Comparison of ENCODE assay signal across 1 cellular context in the genomic region with DNA sequence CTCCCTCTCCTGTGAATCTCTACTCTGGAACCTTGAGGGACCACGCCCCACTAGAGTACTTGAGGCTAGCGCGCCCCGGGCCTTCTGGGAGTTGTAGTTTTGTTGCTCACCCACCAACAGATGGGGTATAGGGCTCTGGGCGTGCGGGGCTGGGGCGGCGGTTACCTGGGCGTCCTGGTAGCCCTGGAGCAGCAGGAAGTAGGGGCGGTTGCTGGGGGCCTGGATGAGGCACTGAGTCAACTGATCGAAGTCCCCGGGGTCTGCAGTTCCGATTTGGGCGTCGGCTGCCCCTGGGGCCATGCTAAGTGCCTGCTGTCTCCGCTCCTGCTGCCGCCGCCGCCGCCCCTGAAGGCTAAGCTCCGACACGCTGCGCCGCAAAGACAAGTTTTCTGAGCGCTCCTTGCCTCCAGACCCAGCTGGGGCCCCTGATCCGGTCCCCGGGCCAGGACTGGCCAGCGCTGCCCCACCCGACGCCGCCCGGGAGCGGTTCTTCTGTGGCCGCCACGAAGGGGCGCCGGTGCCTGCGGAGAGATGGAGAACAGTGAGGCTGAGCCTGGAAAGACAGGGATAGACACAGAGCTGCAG.
TF ChIP-seq lines count a peak whose summit lies in the region.

No MANE protein-coding gene starts in this region.

TF ChIP-seq in WTC11, 78 proteins besides CTCF, POLR2A, EP300 and RAD21 (continues in another document):
- TF ChIP-seq, protein P1, sequence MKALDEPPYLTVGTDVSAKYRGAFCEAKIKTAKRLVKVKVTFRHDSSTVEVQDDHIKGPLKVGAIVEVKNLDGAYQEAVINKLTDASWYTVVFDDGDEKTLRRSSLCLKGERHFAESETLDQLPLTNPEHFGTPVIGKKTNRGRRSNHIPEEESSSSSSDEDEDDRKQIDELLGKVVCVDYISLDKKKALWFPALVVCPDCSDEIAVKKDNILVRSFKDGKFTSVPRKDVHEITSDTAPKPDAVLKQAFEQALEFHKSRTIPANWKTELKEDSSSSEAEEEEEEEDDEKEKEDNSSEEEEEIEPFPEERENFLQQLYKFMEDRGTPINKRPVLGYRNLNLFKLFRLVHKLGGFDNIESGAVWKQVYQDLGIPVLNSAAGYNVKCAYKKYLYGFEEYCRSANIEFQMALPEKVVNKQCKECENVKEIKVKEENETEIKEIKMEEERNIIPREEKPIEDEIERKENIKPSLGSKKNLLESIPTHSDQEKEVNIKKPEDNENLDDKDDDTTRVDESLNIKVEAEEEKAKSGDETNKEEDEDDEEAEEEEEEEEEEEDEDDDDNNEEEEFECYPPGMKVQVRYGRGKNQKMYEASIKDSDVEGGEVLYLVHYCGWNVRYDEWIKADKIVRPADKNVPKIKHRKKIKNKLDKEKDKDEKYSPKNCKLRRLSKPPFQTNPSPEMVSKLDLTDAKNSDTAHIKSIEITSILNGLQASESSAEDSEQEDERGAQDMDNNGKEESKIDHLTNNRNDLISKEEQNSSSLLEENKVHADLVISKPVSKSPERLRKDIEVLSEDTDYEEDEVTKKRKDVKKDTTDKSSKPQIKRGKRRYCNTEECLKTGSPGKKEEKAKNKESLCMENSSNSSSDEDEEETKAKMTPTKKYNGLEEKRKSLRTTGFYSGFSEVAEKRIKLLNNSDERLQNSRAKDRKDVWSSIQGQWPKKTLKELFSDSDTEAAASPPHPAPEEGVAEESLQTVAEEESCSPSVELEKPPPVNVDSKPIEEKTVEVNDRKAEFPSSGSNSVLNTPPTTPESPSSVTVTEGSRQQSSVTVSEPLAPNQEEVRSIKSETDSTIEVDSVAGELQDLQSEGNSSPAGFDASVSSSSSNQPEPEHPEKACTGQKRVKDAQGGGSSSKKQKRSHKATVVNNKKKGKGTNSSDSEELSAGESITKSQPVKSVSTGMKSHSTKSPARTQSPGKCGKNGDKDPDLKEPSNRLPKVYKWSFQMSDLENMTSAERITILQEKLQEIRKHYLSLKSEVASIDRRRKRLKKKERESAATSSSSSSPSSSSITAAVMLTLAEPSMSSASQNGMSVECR (CRISPR knock-in tag; IDR thresholded peaks at IDR 0.05; ENCODE audit: borderline replicate concordance), result no peak
- TF ChIP-seq, protein P2, sequence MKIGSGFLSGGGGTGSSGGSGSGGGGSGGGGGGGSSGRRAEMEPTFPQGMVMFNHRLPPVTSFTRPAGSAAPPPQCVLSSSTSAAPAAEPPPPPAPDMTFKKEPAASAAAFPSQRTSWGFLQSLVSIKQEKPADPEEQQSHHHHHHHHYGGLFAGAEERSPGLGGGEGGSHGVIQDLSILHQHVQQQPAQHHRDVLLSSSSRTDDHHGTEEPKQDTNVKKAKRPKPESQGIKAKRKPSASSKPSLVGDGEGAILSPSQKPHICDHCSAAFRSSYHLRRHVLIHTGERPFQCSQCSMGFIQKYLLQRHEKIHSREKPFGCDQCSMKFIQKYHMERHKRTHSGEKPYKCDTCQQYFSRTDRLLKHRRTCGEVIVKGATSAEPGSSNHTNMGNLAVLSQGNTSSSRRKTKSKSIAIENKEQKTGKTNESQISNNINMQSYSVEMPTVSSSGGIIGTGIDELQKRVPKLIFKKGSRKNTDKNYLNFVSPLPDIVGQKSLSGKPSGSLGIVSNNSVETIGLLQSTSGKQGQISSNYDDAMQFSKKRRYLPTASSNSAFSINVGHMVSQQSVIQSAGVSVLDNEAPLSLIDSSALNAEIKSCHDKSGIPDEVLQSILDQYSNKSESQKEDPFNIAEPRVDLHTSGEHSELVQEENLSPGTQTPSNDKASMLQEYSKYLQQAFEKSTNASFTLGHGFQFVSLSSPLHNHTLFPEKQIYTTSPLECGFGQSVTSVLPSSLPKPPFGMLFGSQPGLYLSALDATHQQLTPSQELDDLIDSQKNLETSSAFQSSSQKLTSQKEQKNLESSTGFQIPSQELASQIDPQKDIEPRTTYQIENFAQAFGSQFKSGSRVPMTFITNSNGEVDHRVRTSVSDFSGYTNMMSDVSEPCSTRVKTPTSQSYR (CRISPR knock-in tag; IDR thresholded peaks at IDR 0.05), result no peak
- TF ChIP-seq ZNF138 (CRISPR knock-in tag; conservative IDR thresholded peaks at IDR 0.05) (no peak), CBFB (CRISPR knock-in tag; IDR thresholded peaks at IDR 0.05; ENCODE audit: low read depth) (no peak), NFE2L1 (CRISPR knock-in tag; IDR thresholded peaks at IDR 0.05) (0 out of 2 replicates have a peak, but pooled peaks have one; percentile 39), NR3C1 (CRISPR knock-in tag; conservative IDR thresholded peaks at IDR 0.05; ENCODE audit: low read depth) (no peak), TP53 (CRISPR knock-in tag; IDR thresholded peaks at IDR 0.05) (no peak), EMX1 (CRISPR knock-in tag; IDR thresholded peaks at IDR 0.05) (no peak), CREB1 (CRISPR knock-in tag; IDR thresholded peaks at IDR 0.05) (no peak), STAT6 (CRISPR knock-in tag; conservative IDR thresholded peaks at IDR 0.05; ENCODE audit: low read depth) (no peak), RORB (CRISPR knock-in tag; IDR thresholded peaks at IDR 0.05) (no peak), OVOL2 (CRISPR knock-in tag; IDR thresholded peaks at IDR 0.05; ENCODE audit: borderline replicate concordance) (no peak), NR2C2 (CRISPR knock-in tag; IDR thresholded peaks at IDR 0.05) (no peak), NFYB (CRISPR knock-in tag; conservative IDR thresholded peaks at IDR 0.05; ENCODE audit: low read depth) (no peak), TEAD4 (CRISPR knock-in tag; IDR thresholded peaks at IDR 0.05) (no peak), GRHL2 (CRISPR knock-in tag; IDR thresholded peaks at IDR 0.05; ENCODE audit: insufficient replicate concordance, severe bottlenecking) (no peak), NFATC4 (CRISPR knock-in tag; IDR thresholded peaks at IDR 0.05) (no peak), ZNF317 (CRISPR knock-in tag; IDR thresholded peaks at IDR 0.05; ENCODE audit: borderline replicate concordance, low read depth) (no peak), SP1 (CRISPR knock-in tag; conservative IDR thresholded peaks at IDR 0.05) (peak; percentile 63), ZNF532 (CRISPR knock-in tag; IDR thresholded peaks at IDR 0.05; ENCODE audit: borderline replicate concordance) (no peak), IRF2 (CRISPR knock-in tag; IDR thresholded peaks at IDR 0.05; ENCODE audit: borderline replicate concordance, low read depth) (no peak), ELF4 (CRISPR knock-in tag; IDR thresholded peaks at IDR 0.05; ENCODE audit: low read depth) (no peak), ERG (CRISPR knock-in tag; IDR thresholded peaks at IDR 0.05) (no peak), MYBL2 (CRISPR knock-in tag; IDR thresholded peaks at IDR 0.05) (0 out of 2 replicates have a peak, but pooled peaks have one; percentile 33), JUN (CRISPR knock-in tag; IDR thresholded peaks at IDR 0.05) (no peak)
- TF ChIP-seq, protein P3, sequence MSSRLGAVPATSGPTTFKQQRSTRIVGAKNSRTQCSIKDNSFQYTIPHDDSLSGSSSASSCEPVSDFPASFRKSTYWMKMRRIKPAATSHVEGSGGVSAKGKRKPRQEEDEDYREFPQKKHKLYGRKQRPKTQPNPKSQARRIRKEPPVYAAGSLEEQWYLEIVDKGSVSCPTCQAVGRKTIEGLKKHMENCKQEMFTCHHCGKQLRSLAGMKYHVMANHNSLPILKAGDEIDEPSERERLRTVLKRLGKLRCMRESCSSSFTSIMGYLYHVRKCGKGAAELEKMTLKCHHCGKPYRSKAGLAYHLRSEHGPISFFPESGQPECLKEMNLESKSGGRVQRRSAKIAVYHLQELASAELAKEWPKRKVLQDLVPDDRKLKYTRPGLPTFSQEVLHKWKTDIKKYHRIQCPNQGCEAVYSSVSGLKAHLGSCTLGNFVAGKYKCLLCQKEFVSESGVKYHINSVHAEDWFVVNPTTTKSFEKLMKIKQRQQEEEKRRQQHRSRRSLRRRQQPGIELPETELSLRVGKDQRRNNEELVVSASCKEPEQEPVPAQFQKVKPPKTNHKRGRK (CRISPR knock-in tag; IDR thresholded peaks at IDR 0.05; ENCODE audit: borderline replicate concordance), result no peak
- TF ChIP-seq, protein P4, sequence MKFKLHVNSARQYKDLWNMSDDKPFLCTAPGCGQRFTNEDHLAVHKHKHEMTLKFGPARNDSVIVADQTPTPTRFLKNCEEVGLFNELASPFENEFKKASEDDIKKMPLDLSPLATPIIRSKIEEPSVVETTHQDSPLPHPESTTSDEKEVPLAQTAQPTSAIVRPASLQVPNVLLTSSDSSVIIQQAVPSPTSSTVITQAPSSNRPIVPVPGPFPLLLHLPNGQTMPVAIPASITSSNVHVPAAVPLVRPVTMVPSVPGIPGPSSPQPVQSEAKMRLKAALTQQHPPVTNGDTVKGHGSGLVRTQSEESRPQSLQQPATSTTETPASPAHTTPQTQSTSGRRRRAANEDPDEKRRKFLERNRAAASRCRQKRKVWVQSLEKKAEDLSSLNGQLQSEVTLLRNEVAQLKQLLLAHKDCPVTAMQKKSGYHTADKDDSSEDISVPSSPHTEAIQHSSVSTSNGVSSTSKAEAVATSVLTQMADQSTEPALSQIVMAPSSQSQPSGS (CRISPR knock-in tag; IDR thresholded peaks at IDR 0.05; ENCODE audit: borderline replicate concordance, low read depth), result no peak
- TF ChIP-seq, protein P5, sequence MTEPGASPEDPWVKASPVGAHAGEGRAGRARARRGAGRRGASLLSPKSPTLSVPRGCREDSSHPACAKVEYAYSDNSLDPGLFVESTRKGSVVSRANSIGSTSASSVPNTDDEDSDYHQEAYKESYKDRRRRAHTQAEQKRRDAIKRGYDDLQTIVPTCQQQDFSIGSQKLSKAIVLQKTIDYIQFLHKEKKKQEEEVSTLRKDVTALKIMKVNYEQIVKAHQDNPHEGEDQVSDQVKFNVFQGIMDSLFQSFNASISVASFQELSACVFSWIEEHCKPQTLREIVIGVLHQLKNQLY (CRISPR knock-in tag; IDR thresholded peaks at IDR 0.05), result no peak
- TF ChIP-seq, protein P6, sequence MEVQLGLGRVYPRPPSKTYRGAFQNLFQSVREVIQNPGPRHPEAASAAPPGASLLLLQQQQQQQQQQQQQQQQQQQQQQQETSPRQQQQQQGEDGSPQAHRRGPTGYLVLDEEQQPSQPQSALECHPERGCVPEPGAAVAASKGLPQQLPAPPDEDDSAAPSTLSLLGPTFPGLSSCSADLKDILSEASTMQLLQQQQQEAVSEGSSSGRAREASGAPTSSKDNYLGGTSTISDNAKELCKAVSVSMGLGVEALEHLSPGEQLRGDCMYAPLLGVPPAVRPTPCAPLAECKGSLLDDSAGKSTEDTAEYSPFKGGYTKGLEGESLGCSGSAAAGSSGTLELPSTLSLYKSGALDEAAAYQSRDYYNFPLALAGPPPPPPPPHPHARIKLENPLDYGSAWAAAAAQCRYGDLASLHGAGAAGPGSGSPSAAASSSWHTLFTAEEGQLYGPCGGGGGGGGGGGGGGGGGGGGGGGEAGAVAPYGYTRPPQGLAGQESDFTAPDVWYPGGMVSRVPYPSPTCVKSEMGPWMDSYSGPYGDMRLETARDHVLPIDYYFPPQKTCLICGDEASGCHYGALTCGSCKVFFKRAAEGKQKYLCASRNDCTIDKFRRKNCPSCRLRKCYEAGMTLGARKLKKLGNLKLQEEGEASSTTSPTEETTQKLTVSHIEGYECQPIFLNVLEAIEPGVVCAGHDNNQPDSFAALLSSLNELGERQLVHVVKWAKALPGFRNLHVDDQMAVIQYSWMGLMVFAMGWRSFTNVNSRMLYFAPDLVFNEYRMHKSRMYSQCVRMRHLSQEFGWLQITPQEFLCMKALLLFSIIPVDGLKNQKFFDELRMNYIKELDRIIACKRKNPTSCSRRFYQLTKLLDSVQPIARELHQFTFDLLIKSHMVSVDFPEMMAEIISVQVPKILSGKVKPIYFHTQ (CRISPR knock-in tag; IDR thresholded peaks at IDR 0.05), result no peak
